Comparison of ENCODE assay signal across 8 cellular contexts in genomic region chr6:156883497-156884252, GRCh38.
DNase-seq lines count a peak whose midpoint lies in the region; ATAC-seq and TF ChIP-seq lines count a peak whose summit lies in the region.
"Had no signal": no experiment of that assay in that cellular context is flagged by ENCODE, and none has a peak within 500 bp of the region (broad histone marks: within the 10 kb centered on the region; RNA-seq: fewer than 3 reads in every experiment).

No MANE protein-coding gene starts in this region.

- no peak overlapping the region for H3K4me3 ChIP-seq in GM23338
- no peak overlapping the region for H3K4me3 ChIP-seq in tibial artery

- peaks cover 9% of the 10 kb centered on the region for H3K27me3 Mint-ChIP-seq in GM23338 (ENCODE audit: insufficient read depth, low read depth, poor library complexity)

- H3K9me3 Mint-ChIP-seq in GM23338 = no peaks in the 10 kb centered on the region

- H4K20me1 ChIP-seq in GM23338 (replicated peaks; ENCODE audit: insufficient read depth) = peaks cover 26% of the 10 kb centered on the region

- peak; percentile 51 for DNase-seq in GM23338 (ENCODE audit: low spot score)
- peak; percentile 62 for DNase-seq in NCI-H510A (lab: John Stamatoyannopoulos, UW)
- DNase-seq in stimulated activated CD8-positive, alpha-beta memory T cell treated with anti-CD3 and anti-CD28 coated beads, Interleukin-4, amount 100 ng/mL, for 48 hours = peak; percentile 52
- no peak for DNase-seq in tibial artery
- DNase-seq in HCEC 1CT = no peak
- DNase-seq: NCI-H446 treated with DMSO at 0.1 percent for 48 hours had no signal

- H2AFZ ChIP-seq in GM23338 = no peak overlapping the region

- no peaks in the 10 kb centered on the region for H3K27me3 ChIP-seq in GM23338 (ENCODE audit: insufficient read depth)
- no peaks in the 10 kb centered on the region for H3K27me3 ChIP-seq in tibial artery

- no peaks in the 10 kb centered on the region for H3K9me2 ChIP-seq in GM23338 (ENCODE audit: insufficient read depth)

- no peak overlapping the region for H3K27ac ChIP-seq in GM23338 (ENCODE audit: low read depth)
- no peak overlapping the region for H3K27ac ChIP-seq in tibial artery

- H3K79me2 ChIP-seq in GM23338 (replicated peaks; ENCODE audit: insufficient read depth) = peaks cover 100% of the 10 kb centered on the region

- ATAC-seq in GM23338 = peak; percentile 59
- ATAC-seq in esophagus mucosa = peak; percentile 90
- ATAC-seq in HG02571 (IDR thresholded peaks at IDR 0.05; ENCODE audit: unreplicated experiment) = no peak

- no peak overlapping the region for H3K4me3 Mint-ChIP-seq in GM23338

- H3K36me3 ChIP-seq in GM23338 (ENCODE audit: insufficient read depth) (no peaks in the 10 kb centered on the region), tibial artery (no peaks in the 10 kb centered on the region)

- no peaks in the 10 kb centered on the region for H3F3A ChIP-seq in GM23338 (replicated peaks; ENCODE audit: low read depth)

- H3K36me3 Mint-ChIP-seq in GM23338 (ENCODE audit: low read depth) = no peaks in the 10 kb centered on the region

- TF ChIP-seq CTCF in GM23338 (conservative IDR thresholded peaks at IDR 0.05; ENCODE audit: low read depth in 2 of 2) (no peak), tibial artery (IDR thresholded peaks at IDR 0.05) (no peak)

- H3K4me1 ChIP-seq in GM23338 (ENCODE audit: insufficient read depth) = peaks cover 83% of the 10 kb centered on the region
- H3K4me1 ChIP-seq in tibial artery = peaks cover 0 to 72% (median 32%) of the 10 kb centered on the region in 4 donors

- H3K4me1 Mint-ChIP-seq in GM23338 = peaks cover 83% of the 10 kb centered on the region

- no peak overlapping the region for H3K27ac Mint-ChIP-seq in GM23338

- no peaks in the 10 kb centered on the region for H3K9me3 ChIP-seq in tibial artery

- peak overlapping the region; percentile 25; the same call in 1 of the 2 replicates for H3K4me2 ChIP-seq in GM23338

- intact Hi-C loops in tibial artery (cut with DNase I; ENCODE audit: low total_unique reads) = no loop called here

TF ChIP-seq in GM23338, 12 proteins besides CTCF, POLR2A, EP300 and RAD21:
- TF ChIP-seq JUNB (IDR thresholded peaks at IDR 0.05; ENCODE audit: unreplicated experiment) = no peak
- TF ChIP-seq EZH2phosphoT487 (IDR thresholded peaks at IDR 0.05; ENCODE audit: unreplicated experiment) = no peak
- TF ChIP-seq ZNF462 (CRISPR knock-in tag; IDR thresholded peaks at IDR 0.05) = no peak
- TF ChIP-seq POLR2AphosphoS5 (IDR thresholded peaks at IDR 0.05; ENCODE audit: low read depth) = no peak
- TF ChIP-seq, protein P1, sequence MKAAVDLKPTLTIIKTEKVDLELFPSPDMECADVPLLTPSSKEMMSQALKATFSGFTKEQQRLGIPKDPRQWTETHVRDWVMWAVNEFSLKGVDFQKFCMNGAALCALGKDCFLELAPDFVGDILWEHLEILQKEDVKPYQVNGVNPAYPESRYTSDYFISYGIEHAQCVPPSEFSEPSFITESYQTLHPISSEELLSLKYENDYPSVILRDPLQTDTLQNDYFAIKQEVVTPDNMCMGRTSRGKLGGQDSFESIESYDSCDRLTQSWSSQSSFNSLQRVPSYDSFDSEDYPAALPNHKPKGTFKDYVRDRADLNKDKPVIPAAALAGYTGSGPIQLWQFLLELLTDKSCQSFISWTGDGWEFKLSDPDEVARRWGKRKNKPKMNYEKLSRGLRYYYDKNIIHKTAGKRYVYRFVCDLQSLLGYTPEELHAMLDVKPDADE (IDR thresholded peaks at IDR 0.05) = no peak
- TF ChIP-seq REST (IDR thresholded peaks at IDR 0.05; ENCODE audit: unreplicated experiment) = no peak
- TF ChIP-seq ZNF114 (CRISPR knock-in tag; IDR thresholded peaks at IDR 0.05) = no peak
- no peak for TF ChIP-seq NANOG (IDR thresholded peaks at IDR 0.05; ENCODE audit: borderline replicate concordance)
- no peak for TF ChIP-seq CREB1 (CRISPR knock-in tag; IDR thresholded peaks at IDR 0.05; ENCODE audit: low read depth)
- no peak for TF ChIP-seq EZH2 (IDR thresholded peaks at IDR 0.05; ENCODE audit: low read depth, unreplicated experiment)
- no peak for TF ChIP-seq ZNF331 (CRISPR knock-in tag; IDR thresholded peaks at IDR 0.05; ENCODE audit: low read depth)
- TF ChIP-seq STAT1 (IDR thresholded peaks at IDR 0.05; ENCODE audit: unreplicated experiment) = no peak
TF ChIP-seq in GM23338: peak in this region for 0.

Comparison
In these comparisons a context has a peak if more than half of its experiments do, and no peak if none do; other contexts are left out.
1. DNase-seq: peak in GM23338 (single experiment), NCI-H510A (single experiment) and stimulated activated CD8-positive, alpha-beta memory T cell treated with anti-CD3 and anti-CD28 coated beads, Interleukin-4, amount 100 ng/mL, for 48 hours (single experiment); none in tibial artery (0 of 2) and HCEC 1CT (single experiment).